ENCODE assay signal across 12 cellular contexts in the genomic region with DNA sequence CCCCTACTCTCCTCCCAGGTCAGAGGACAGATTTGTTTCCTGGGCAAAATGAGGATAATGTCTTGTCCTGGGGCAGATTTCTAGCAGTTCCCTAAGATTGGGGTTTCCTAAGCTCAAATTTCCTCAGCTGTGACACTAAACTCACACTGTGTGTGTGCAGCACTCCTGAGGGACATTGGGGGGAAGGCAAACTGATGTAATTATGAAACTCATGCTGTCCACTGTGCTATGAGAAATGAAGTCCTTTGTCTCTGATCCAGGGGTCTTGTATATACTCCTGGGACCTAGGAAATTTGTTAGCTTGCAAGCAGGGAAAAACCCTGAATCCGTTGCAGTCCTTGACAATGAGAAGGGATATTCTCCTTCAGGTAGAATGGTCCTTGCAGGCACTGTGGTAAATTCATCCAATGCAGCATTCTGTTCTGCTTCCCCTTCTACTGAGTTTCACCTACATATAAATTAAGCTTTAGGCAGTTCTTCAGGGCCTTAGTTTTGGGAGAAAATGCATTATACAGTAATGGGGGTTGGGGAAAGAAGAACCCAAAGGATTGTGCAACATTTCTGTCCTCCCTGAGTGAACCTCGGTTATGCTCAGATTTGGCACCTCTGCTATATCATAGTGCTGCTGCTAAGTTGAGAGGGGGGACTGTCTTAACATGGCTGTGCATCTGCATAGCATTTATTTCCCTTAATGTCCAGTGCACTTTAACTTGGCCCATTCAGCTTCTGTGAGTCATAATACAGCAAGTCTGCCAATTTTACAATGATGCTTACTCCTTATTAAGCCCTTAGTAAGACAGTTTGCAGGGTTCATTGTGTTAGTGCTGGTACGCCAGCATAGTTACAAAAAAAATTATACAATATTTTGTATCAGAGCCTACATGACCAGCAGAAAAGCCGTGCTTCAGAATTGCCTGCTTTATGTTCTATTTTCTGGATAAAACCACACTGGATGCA.
DNase-seq lines count a peak whose midpoint lies in the region; ATAC-seq and TF ChIP-seq lines count a peak whose summit lies in the region.
"Had no signal": no experiment of that assay in that cellular context is flagged by ENCODE, and none has a peak within 500 bp of the region (broad histone marks: within the 10 kb centered on the region; RNA-seq: fewer than 3 reads in every experiment).

No MANE protein-coding gene starts in this region.

- no peak for ATAC-seq in HG02588 (IDR thresholded peaks at IDR 0.05; ENCODE audit: unreplicated experiment)

- TF ChIP-seq POLR2A in erythroblast (IDR thresholded peaks at IDR 0.05; ENCODE audit: low read length): no peak

- peak; percentile 37 for DNase-seq in A172 (ENCODE audit: low spot score)
- DNase-seq in LHCN-M2 (ENCODE audit: low read depth): peak; percentile 62
- peak; percentile 66 for DNase-seq in dedifferentiated amniotic fluid mesenchymal stem cell (ENCODE audit: extremely low spot score)
- peak; percentile 5 to 72 for DNase-seq in lung microvascular endothelial cell (ENCODE audit: low read depth in 2 of 2)
- DNase-seq in T-helper 2 cell: no peak
- DNase-seq in erythroblast (lab: John Stamatoyannopoulos, UW): no peak
- no peak for DNase-seq in NCI-H2029 (lab: John Stamatoyannopoulos, UW)
- DNase-seq: amniotic stem cell; head of caudate nucleus; NCI-H1092; stimulated activated CD4-positive, alpha-beta T cell treated with anti-CD3 and anti-CD28 coated beads, Interleukin-1b, Interleukin-23, amount 100 ng/mL, for 48 hours had no signal

Comparison
In these comparisons a context has a peak if more than half of its experiments do, and no peak if none do; other contexts are left out.
1. DNase-seq: peak in A172 (single experiment), LHCN-M2 (single experiment), dedifferentiated amniotic fluid mesenchymal stem cell (single experiment) and lung microvascular endothelial cell (2 of 2); none in T-helper 2 cell (0 of 5), erythroblast (0 of 2) and NCI-H2029 (single experiment).